In the genomic region with DNA sequence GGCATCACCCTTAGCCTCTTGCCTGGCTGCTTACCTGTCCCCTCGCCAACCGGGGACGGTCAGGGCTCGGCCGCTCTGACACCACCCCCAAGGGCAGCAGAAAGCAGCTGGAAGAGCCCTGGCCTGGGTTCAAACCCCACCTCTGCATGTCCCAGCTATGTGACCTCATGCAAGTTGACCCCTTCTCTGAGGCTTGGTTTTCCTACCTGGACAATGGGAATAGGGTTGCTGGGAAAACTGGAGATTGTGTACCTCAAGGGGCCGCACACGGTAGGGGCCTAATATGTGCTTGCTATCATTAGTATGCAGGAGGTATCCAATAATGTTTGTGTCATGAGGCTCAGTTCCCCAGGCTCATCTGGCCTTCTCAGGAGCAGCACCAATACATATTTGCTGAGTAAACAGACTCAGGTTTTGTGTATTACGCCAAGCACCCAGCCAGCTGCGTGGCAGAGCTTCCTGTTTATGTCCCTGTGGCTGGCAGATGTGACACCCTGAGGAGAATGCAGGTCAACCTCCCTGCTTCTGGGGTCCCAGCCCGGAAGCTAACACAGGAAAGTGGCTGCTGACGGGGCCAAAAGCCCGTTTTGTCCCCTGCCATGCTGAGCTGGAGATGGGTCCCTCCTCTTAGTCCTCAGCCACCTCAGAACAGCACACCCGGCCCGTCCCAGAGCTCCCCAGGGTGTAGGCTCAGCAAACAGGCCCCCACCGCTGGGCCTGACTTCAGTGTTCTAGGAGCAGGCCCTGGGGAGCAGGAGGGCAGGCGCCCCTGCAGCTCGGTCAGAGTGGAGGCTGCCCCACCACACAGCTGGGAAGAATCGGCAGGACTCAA, we compare ENCODE assay signal across 9 cellular contexts. TPM values are rescaled to one million over a fixed set of nuclear protein-coding genes. Genes with fewer than 3 reads are reported as not detected.
DNase-seq lines count a peak whose midpoint lies in the region; ATAC-seq and TF ChIP-seq lines count a peak whose summit lies in the region.
"Had no signal": no experiment of that assay in that cellular context is flagged by ENCODE, and none has a peak within 500 bp of the region (broad histone marks: within the 10 kb centered on the region; RNA-seq: fewer than 3 reads in every experiment).

No MANE protein-coding gene starts in this region.

- peak overlapping the region; percentile 88 for H3K27ac Mint-ChIP-seq in activated CD8-positive, alpha-beta memory T cell treated with anti-CD3 and anti-CD28 coated beads, Interleukin-2, amount 10 ng/mL, durations not matched to agents 7 days and 5 days

- H3K9me3 ChIP-seq in left ventricle myocardium inferior (replicated peaks): no peaks in the 10 kb centered on the region

- H3K9me3 Mint-ChIP-seq in activated CD8-positive, alpha-beta memory T cell treated with anti-CD3 and anti-CD28 coated beads, Interleukin-2, amount 10 ng/mL, durations not matched to agents 7 days and 5 days (ENCODE audit: low read depth): no peaks in the 10 kb centered on the region

- no peaks in the 10 kb centered on the region for H3K36me3 Mint-ChIP-seq in activated CD8-positive, alpha-beta memory T cell treated with anti-CD3 and anti-CD28 coated beads, Interleukin-2, amount 10 ng/mL, durations not matched to agents 7 days and 5 days

- no peaks in the 10 kb centered on the region for H3K27me3 Mint-ChIP-seq in activated CD8-positive, alpha-beta memory T cell treated with anti-CD3 and anti-CD28 coated beads, Interleukin-2, amount 10 ng/mL, durations not matched to agents 7 days and 5 days

- peaks cover 27% of the 10 kb centered on the region for H3K4me1 Mint-ChIP-seq in activated CD8-positive, alpha-beta memory T cell treated with anti-CD3 and anti-CD28 coated beads, Interleukin-2, amount 10 ng/mL, durations not matched to agents 7 days and 5 days

- ATAC-seq in GM19455 (IDR thresholded peaks at IDR 0.05; ENCODE audit: unreplicated experiment) (peak; percentile 55), GM21515 (IDR thresholded peaks at IDR 0.05; ENCODE audit: unreplicated experiment) (no peak)
- ATAC-seq in activated CD8-positive, alpha-beta memory T cell treated with anti-CD3 and anti-CD28 coated beads, Interleukin-2, amount 10 ng/mL, durations not matched to agents 7 days and 5 days: peak; percentile 82

- H3K27ac ChIP-seq in left ventricle myocardium inferior (replicated peaks): peak overlapping the region; percentile 73

- no peak overlapping the region for H3K4me3 ChIP-seq in left ventricle myocardium inferior

- H3K4me3 Mint-ChIP-seq in activated CD8-positive, alpha-beta memory T cell treated with anti-CD3 and anti-CD28 coated beads, Interleukin-2, amount 10 ng/mL, durations not matched to agents 7 days and 5 days: no peak overlapping the region

- no peak for TF ChIP-seq CTCF in left ventricle myocardium inferior (IDR thresholded peaks at IDR 0.05; ENCODE audit: borderline replicate concordance)

- H3K4me1 ChIP-seq in left ventricle myocardium inferior: peaks cover 45% of the 10 kb centered on the region

- DNase-seq in AML-193 (lab: John Stamatoyannopoulos, UW) (peak; percentile 35), NCI-H2029 (lab: John Stamatoyannopoulos, UW) (peak; percentile 78), left ventricle myocardium inferior (peak; percentile 52), NCI-H1105 treated with DMSO at 0.1 percent for 48 hours (lab: John Stamatoyannopoulos, UW) (no peak)
- peak; percentile 84 for DNase-seq in activated CD8-positive, alpha-beta memory T cell treated with anti-CD3 and anti-CD28 coated beads, Interleukin-2, amount 10 ng/mL, durations not matched to agents 7 days and 5 days
- DNase-seq in stimulated activated CD8-positive, alpha-beta memory T cell treated with anti-CD3 and anti-CD28 coated beads, Interleukin-7, amount 100 ng/mL, for 48 hours (ENCODE audit: extremely low read depth in 1 of 2, low read depth in 1 of 2): peak; percentile 22 to 27

- no peaks in the 10 kb centered on the region for H3K27me3 ChIP-seq in left ventricle myocardium inferior (ENCODE audit: low read depth)

- CTCF ChIA-PET in activated CD8-positive, alpha-beta memory T cell treated with anti-CD3 and anti-CD28 coated beads, Interleukin-2, amount 10 ng/mL, durations not matched to agents 7 days and 5 days (lab: Charles Lee): interaction anchor here (0.7 to 2.6 kb wide), 9 partner anchors 9 to 261 kb away, joined by 3 to 10 read pairs (median 4); a partner anchor contains a TSS

- peaks cover 79% of the 10 kb centered on the region for H3K36me3 ChIP-seq in left ventricle myocardium inferior

- intact Hi-C loops in left ventricle myocardium inferior (cut with micrococcal nuclease): no loop called here

RNA-seq across cellular contexts. Expression of gene PLXND1, which starts 29.7 kb away (rescaled TPM):
- 1 to 10 TPM; 1.1 to 3.0 TPM for total RNA-seq in activated CD8-positive, alpha-beta memory T cell treated with anti-CD3 and anti-CD28 coated beads, Interleukin-2, amount 10 ng/mL, durations not matched to agents 7 days and 5 days
- total RNA-seq in left ventricle myocardium inferior: 45.5 TPM

RNA-seq across cellular contexts. Expression of gene H1-8, which starts 33.8 kb away (rescaled TPM):
- not detected for total RNA-seq in activated CD8-positive, alpha-beta memory T cell treated with anti-CD3 and anti-CD28 coated beads, Interleukin-2, amount 10 ng/mL, durations not matched to agents 7 days and 5 days
- not detected for total RNA-seq in left ventricle myocardium inferior
- total RNA-seq: astrocyte had no signal

RNA-seq across cellular contexts. Expression of gene RHO, which starts 48.3 kb away (rescaled TPM):
- not detected for total RNA-seq in activated CD8-positive, alpha-beta memory T cell treated with anti-CD3 and anti-CD28 coated beads, Interleukin-2, amount 10 ng/mL, durations not matched to agents 7 days and 5 days
- total RNA-seq in left ventricle myocardium inferior: not detected
- total RNA-seq: astrocyte had no signal

Comparison
In these comparisons a context has a peak if more than half of its experiments do, and no peak if none do; other contexts are left out.
1. RNA of gene PLXND1, which starts 29.7 kb away (total RNA-seq): 45.5 TPM in left ventricle myocardium inferior (single experiment); 1.1 to 3.0 TPM in activated CD8-positive, alpha-beta memory T cell treated with anti-CD3 and anti-CD28 coated beads, Interleukin-2, amount 10 ng/mL, durations not matched to agents 7 days and 5 days; every median in the first group is over 10 times any median in the second.